Comparison of ENCODE assay signal across 1 cellular context in the genomic region with DNA sequence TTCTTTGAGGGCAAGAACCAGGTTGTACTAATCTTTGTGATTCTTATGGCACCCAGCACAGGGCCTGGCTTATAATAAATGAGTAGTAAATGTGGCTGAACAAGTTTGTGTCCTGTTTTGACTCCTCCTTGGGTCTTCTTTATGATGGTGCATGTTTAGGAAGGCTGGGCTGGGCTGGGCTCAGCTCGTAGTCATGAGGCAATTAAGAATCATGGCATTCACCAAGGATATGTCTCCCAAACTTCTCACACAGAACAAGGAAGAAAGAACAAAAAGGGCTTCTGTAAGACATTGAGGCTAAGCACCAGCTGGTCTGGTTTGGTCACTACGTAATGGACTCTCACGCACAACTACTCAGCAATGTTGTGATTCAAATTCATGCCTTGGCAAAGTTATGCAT.
TF ChIP-seq lines count a peak whose summit lies in the region.

No MANE protein-coding gene starts in this region.

TF ChIP-seq in K562, 482 proteins besides CTCF, POLR2A, EP300 and RAD21 (continued from another document):
- TF ChIP-seq, protein P1, sequence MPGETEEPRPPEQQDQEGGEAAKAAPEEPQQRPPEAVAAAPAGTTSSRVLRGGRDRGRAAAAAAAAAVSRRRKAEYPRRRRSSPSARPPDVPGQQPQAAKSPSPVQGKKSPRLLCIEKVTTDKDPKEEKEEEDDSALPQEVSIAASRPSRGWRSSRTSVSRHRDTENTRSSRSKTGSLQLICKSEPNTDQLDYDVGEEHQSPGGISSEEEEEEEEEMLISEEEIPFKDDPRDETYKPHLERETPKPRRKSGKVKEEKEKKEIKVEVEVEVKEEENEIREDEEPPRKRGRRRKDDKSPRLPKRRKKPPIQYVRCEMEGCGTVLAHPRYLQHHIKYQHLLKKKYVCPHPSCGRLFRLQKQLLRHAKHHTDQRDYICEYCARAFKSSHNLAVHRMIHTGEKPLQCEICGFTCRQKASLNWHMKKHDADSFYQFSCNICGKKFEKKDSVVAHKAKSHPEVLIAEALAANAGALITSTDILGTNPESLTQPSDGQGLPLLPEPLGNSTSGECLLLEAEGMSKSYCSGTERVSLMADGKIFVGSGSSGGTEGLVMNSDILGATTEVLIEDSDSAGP (CRISPR knock-in tag; IDR thresholded peaks at IDR 0.05), result no peak
